Comparison of ENCODE assay signal across 10 cellular contexts in the genomic region with DNA sequence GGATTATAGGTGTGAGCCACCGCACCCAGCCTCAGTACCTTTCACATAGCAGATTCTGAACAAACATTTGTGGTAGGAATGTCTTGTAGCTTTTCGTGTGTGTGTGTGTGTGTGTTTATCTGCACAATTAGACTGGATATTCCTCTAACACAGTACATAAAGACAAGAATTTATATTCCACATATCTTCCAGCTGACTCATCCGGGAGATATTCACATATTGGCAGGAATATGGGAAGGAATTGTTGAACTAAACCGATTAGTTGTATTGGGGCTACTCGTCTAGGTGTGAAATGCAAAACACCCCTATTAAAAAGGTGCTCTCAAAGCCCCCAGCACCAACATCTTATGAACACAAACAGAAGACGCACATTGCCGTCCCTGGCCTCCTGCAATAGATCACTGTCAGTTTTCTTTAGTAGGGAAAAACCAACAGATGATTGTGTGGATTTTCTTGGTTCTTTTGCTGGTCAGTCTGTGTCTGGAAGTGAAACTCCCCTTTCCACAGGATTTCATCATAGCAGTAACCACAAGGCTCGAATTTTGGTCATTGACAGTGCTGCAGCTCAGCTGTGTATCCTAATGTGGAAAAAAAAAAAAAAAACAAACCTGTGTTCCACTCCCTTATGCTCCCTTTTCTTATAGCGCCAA.
A peak's percentile ranks its signal among the peaks of the same experiment; 100 is the strongest.
DNase-seq lines count a peak whose midpoint lies in the region; ATAC-seq and TF ChIP-seq lines count a peak whose summit lies in the region.
"Had no signal": no experiment of that assay in that cellular context is flagged by ENCODE, and none has a peak within 500 bp of the region (broad histone marks: within the 10 kb centered on the region; RNA-seq: fewer than 3 reads in every experiment).

No MANE protein-coding gene starts in this region.

- WGBS in GM23248 (ENCODE audit: low coverage in 1 of 2, low lambda C conversion rate in 2 of 2, missing lambda C conversion rate in 2 of 2), 2 experiments = 56 to 57% methylated on average over 9 of the region's 9 CpGs

- DNase-seq in GM23248 (peak; percentile 66), PC-3 (peak; percentile 90), fibroblast of pulmonary artery (ENCODE audit: low read depth) (peak; percentile 55), sciatic nerve (ENCODE audit: low spot score) (no peak), C1 segment of cervical spinal cord (lab: John Stamatoyannopoulos, UW) (no peak), NCI-H187 (lab: John Stamatoyannopoulos, UW) (no peak)
- DNase-seq in stimulated activated CD4-positive, alpha-beta T cell treated with anti-CD3 and anti-CD28 coated beads, Interleukin-1b, Interleukin-23, amount 100 ng/mL, for 48 hours = no peak
- DNase-seq: activated CD8-positive, alpha-beta memory T cell treated with anti-CD3 and anti-CD28 coated beads, Interleukin-2, amount 10 ng/mL, durations not matched to agents 7 days and 5 days; NCI-H1105 had no signal

- no peaks in the 10 kb centered on the region for H3K36me3 ChIP-seq in GM23248 (ENCODE audit: low read depth)
- no peaks in the 10 kb centered on the region for H3K36me3 ChIP-seq in PC-3 (ENCODE audit: low read depth, low read length)

- TF ChIP-seq CTCF in PC-3 (conservative IDR thresholded peaks at IDR 0.05; ENCODE audit: low read depth, low read length) (no peak), fibroblast of pulmonary artery (IDR thresholded peaks at IDR 0.05; ENCODE audit: low read length, missing control alignments) (no peak)

- H3K9ac ChIP-seq in GM23248 (no peak overlapping the region), PC-3 (ENCODE audit: low read length) (no peak overlapping the region)

- H3K4me1 ChIP-seq in GM23248 (ENCODE audit: insufficient read depth) (peaks cover 13% of the 10 kb centered on the region; the same call in 1 of the 2 replicates), PC-3 (ENCODE audit: insufficient read depth, low read length) (peaks cover 25% of the 10 kb centered on the region)

- no peaks in the 10 kb centered on the region for H3F3A ChIP-seq in GM23248 (ENCODE audit: insufficient read depth)
- no peaks in the 10 kb centered on the region for H3F3A ChIP-seq in PC-3 (ENCODE audit: low read length, unreplicated experiment)

- H2AFZ ChIP-seq in GM23248 (no peak overlapping the region), PC-3 (ENCODE audit: low read length) (peak overlapping the region; percentile 35; the same call in 1 of the 2 replicates)

- H3K9me2 ChIP-seq in GM23248 (ENCODE audit: insufficient read depth) (no peaks in the 10 kb centered on the region), PC-3 (replicated peaks; ENCODE audit: low read length) (no peaks in the 10 kb centered on the region)

- POLR2A ChIA-PET in PC-3 (lab: Charles Lee; ENCODE audit: unreplicated experiment) = no interaction called here

- in situ Hi-C loops in GM23248 (cut with MboI) = no loop called here

- H3K79me2 ChIP-seq in GM23248 (ENCODE audit: insufficient read depth) (no peaks in the 10 kb centered on the region), PC-3 (ENCODE audit: low read length) (no peaks in the 10 kb centered on the region)

- H3K4me3 ChIP-seq in GM23248 = no peak overlapping the region
- peak overlapping the region; percentile 26; the same call in 1 of the 2 replicates for H3K4me3 ChIP-seq in PC-3 (ENCODE audit: low read length)
- H3K4me3 ChIP-seq in fibroblast of pulmonary artery (replicated peaks; ENCODE audit: low read depth, low read length) = no peak overlapping the region

- H3K27me3 ChIP-seq in GM23248 (replicated peaks; ENCODE audit: insufficient read depth) = no peaks in the 10 kb centered on the region
- no peaks in the 10 kb centered on the region for H3K27me3 ChIP-seq in PC-3 (ENCODE audit: low read length)

- H3K4me2 ChIP-seq in GM23248 (ENCODE audit: unreplicated experiment) = no peak overlapping the region
- H3K4me2 ChIP-seq in PC-3 (ENCODE audit: low read length) = peak overlapping the region; percentile 69

- H4K20me1 ChIP-seq in GM23248 (ENCODE audit: insufficient read depth) = no peaks in the 10 kb centered on the region
- no peaks in the 10 kb centered on the region for H4K20me1 ChIP-seq in PC-3 (ENCODE audit: low read length)

- ATAC-seq in PC-3 (peak; percentile 85), sciatic nerve (peak; percentile 78), HG03342 (IDR thresholded peaks at IDR 0.05; ENCODE audit: unreplicated experiment) (no peak)
- ATAC-seq: activated CD8-positive, alpha-beta memory T cell treated with anti-CD3 and anti-CD28 coated beads, Interleukin-2, amount 10 ng/mL, durations not matched to agents 7 days and 5 days had no signal

- H3K27ac ChIP-seq in GM23248 = no peak overlapping the region
- H3K27ac ChIP-seq in PC-3 (ENCODE audit: low read length) = peak overlapping the region; percentile 39

- CTCF ChIA-PET in PC-3 (lab: Charles Lee) = no interaction called here

- intact Hi-C loops in PC-3 (cut with micrococcal nuclease) = loop anchor here (1.0 to 10.0 kb wide), 3 partner anchors 78 to 276 kb away; no protein-coding TSS in a partner anchor
- intact Hi-C loops in sciatic nerve (cut with DNase I) = no loop called here

- H3K9me3 ChIP-seq in GM23248 (ENCODE audit: low read depth) = no peaks in the 10 kb centered on the region
- no peaks in the 10 kb centered on the region for H3K9me3 ChIP-seq in PC-3 (ENCODE audit: low read length)

- BruUV-seq in PC-3 (replicated peaks; lab: Mats Ljungman, UMichigan) = no TSS peak

Comparison
In these comparisons a context has a peak if more than half of its experiments do, and no peak if none do; other contexts are left out.
1. DNase-seq: peak in GM23248 (single experiment), PC-3 (single experiment) and fibroblast of pulmonary artery (single experiment); none in sciatic nerve (single experiment), C1 segment of cervical spinal cord (0 of 14), stimulated activated CD4-positive, alpha-beta T cell treated with anti-CD3 and anti-CD28 coated beads, Interleukin-1b, Interleukin-23, amount 100 ng/mL, for 48 hours (single experiment) and NCI-H187 (0 of 2).